In the genomic region with DNA sequence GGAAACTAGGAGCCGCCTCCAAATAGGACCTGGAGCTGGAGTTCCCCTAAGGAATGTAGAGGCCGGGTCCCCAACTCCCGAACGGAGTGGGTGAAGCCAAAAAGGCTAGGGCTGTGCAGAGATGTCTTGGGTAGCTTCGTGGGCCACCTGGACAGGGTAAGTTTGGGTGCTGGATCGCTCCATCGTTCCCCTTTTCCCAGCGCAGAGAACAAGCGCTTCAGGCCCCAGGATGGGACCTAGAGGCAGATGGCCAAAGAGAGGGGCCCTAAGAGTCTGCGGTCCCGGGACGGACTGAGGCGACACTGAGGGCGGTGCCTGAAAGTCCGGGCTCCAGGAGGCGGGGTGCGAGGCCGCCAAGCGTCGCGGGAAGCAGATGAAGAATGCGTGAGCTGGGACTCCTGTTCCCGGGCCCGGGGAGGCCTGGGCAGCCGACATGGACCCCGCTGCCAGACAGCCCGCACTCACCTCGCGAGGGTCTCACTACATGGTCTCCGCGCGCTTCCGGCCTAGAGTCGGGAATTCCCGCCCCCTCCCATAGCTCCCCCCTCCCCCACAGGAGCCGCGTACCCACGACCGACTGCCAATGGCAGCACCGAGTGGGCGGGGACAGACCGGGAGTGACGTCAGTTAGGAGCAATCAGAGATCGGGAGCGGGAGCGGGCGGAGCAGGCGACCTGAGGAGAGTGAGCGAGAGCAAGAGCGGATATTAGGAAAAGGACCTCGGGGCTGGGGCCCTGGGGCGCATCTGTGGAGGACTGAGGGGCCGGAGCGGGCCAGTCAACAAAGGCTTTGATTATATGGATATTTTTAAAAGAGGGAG, we compare ENCODE assay signal across 8 cellular contexts. TPM values are rescaled to one million over a fixed set of nuclear protein-coding genes. Genes with fewer than 3 reads are reported as not detected.
DNase-seq lines count a peak whose midpoint lies in the region; ATAC-seq and TF ChIP-seq lines count a peak whose summit lies in the region.

A gene with protein sequence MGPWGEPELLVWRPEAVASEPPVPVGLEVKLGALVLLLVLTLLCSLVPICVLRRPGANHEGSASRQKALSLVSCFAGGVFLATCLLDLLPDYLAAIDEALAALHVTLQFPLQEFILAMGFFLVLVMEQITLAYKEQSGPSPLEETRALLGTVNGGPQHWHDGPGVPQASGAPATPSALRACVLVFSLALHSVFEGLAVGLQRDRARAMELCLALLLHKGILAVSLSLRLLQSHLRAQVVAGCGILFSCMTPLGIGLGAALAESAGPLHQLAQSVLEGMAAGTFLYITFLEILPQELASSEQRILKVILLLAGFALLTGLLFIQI (minus strand): TSS at position 508 of the 820 bp plus-strand sequence. CDS start 822 bp downstream, outside the sequence.

- TF ChIP-seq CTCF in VCaP (conservative IDR thresholded peaks at IDR 0.05) (no peak), MCF 10A (IDR thresholded peaks at IDR 0.05; ENCODE audit: unreplicated experiment) (no peak)

- POLR2A ChIA-PET in MCF 10A (lab: Yijun Ruan, JAX): interaction anchor here (0.5 to 16.6 kb wide), 43 partner anchors 12 to 1172 kb away, joined by 3 to 647 read pairs (median 4); a partner anchor contains a TSS

- peaks cover 57% of the 10 kb centered on the region for H3K36me3 Mint-ChIP-seq in MCF 10A (ENCODE audit: insufficient read depth, unreplicated experiment)

- H3K4me1 Mint-ChIP-seq in MCF 10A (ENCODE audit: insufficient read depth, unreplicated experiment): peaks cover 58% of the 10 kb centered on the region

- peak within 1 kb of the TSS; percentile 72 for H3K27ac Mint-ChIP-seq in MCF 10A (ENCODE audit: low read depth, unreplicated experiment)

- BruUV-seq in MCF 10A (replicated peaks; lab: Mats Ljungman, UMichigan): TSS peak; percentile 22

- H3K4me3 Mint-ChIP-seq in MCF 10A (ENCODE audit: unreplicated experiment): peak within 1 kb of the TSS; percentile 73

- H3K27me3 ChIP-seq in skeletal muscle satellite cell (ENCODE audit: control insufficient read depth, insufficient read depth, low read length): no peaks in the 10 kb centered on the region

- H3K9me3 ChIP-seq in iPS-18c (ENCODE audit: control insufficient read depth, insufficient read depth, low read length) (peaks cover 4% of the 10 kb centered on the region), skeletal muscle satellite cell (replicated peaks; ENCODE audit: low read length) (no peaks in the 10 kb centered on the region)

- H3K4me1 ChIP-seq in skeletal muscle satellite cell (ENCODE audit: control insufficient read depth, insufficient read depth, low read length): peaks cover 44% of the 10 kb centered on the region

- H3K27me3 Mint-ChIP-seq in MCF 10A (ENCODE audit: insufficient read depth, unreplicated experiment): no peaks in the 10 kb centered on the region

- peak; percentile 98 for DNase-seq in A172 (ENCODE audit: low spot score)
- DNase-seq in NCI-H2227 treated with DMSO at 0.1 percent for 48 hours (lab: John Stamatoyannopoulos, UW): peak; percentile 96
- peak; percentile 99 for DNase-seq in MCF 10A (ENCODE audit: unreplicated experiment)

- H3K27ac ChIP-seq in VCaP: peak within 1 kb of the TSS; percentile 99

- H3K4me3 ChIP-seq in iPS-18c (ENCODE audit: insufficient read depth, low read depth, low read length) (peak within 1 kb of the TSS; percentile 88), skeletal muscle satellite cell (ENCODE audit: low read length) (peak within 1 kb of the TSS; percentile 89)

- peaks cover 11% of the 10 kb centered on the region for H3K36me3 ChIP-seq in skeletal muscle satellite cell (ENCODE audit: insufficient read depth, low read length)

- intact Hi-C loops in MCF 10A (cut with micrococcal nuclease): loop anchor here (5.0 kb wide), 1 partner anchor 309 kb away; a partner anchor contains a TSS

- ATAC-seq in GM18858 (IDR thresholded peaks at IDR 0.05; ENCODE audit: unreplicated experiment): peak; percentile 32
- peak; percentile 41 for ATAC-seq in HG03139 (IDR thresholded peaks at IDR 0.05; ENCODE audit: unreplicated experiment)

- CTCF ChIA-PET in MCF 10A (lab: Yijun Ruan, JAX): interaction anchor here (0.5 to 5.1 kb wide), 13 partner anchors 11 to 165 kb away, joined by 3 to 40 read pairs (median 4); a partner anchor contains a TSS

- H3K9me3 Mint-ChIP-seq in MCF 10A (ENCODE audit: unreplicated experiment): no peaks in the 10 kb centered on the region

- peak within 1 kb of the TSS; percentile 93 for H3K4me2 ChIP-seq in skeletal muscle satellite cell (ENCODE audit: low read length)

- H3K9ac ChIP-seq in skeletal muscle satellite cell (ENCODE audit: low read depth, low read length): peak within 1 kb of the TSS; percentile 92

RNA-seq across cellular contexts. Expression of the gene that starts here (rescaled TPM):
- 192 and 204 TPM in 2 replicates for total RNA-seq in A172 (2014; rRNA removed; shearing (Covaris generic))
- 124 and 159 TPM in 2 replicates for total RNA-seq in MCF 10A (2022)
- total RNA-seq in skeletal muscle satellite cell (2012; rRNA removed): 68.4 and 71.9 TPM in 2 replicates

Comparison
In these comparisons a context has a peak if more than half of its experiments do, and no peak if none do; other contexts are left out.
1. Peak in every context shown above with its lines: DNase-seq, ATAC-seq, H3K4me3 ChIP-seq and H3K27ac ChIP-seq.